Comparison of ENCODE assay signal across 2 cellular contexts in the genomic region with DNA sequence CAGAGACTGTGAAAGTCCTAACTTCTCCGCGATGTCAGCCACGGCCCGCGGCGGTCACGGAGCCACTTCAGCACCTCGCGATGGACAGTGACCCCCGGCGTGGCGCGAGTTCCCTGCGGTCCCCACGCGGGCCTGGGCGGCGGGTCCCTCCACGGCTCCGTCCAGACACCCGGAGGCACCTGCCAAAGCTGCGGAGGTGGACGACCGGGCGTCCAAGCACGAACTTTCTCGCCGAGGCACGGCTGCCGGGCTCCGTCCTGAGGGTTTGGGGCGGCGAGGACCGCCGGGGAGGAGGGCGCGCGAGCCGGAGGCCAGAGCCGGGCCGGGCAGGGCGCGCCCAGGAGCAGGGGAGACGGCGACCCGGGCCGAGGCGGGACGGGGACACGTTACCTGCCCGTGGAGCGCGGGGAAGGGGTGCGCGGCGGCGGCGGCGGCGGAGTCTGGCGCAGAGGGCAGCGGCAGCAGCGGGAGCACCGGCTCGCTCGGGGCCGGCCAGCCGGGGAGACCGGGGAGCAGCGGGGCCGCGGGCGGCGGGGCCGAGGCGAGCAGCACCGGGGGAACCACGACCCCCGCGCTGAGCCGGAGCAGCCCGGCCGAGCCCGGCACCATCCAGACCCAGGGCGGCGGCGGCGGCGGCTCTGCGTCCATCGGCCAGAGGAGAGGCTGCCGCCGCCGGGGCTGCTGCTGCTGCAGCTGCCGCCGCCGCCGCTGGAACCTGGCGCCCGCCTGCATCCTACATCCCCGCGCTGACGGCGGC.
A peak's percentile ranks its signal among the peaks of the same experiment; 100 is the strongest.
TF ChIP-seq lines count a peak whose summit lies in the region.

No MANE protein-coding gene starts in this region.

TF ChIP-seq in GM23338, 12 proteins besides CTCF, POLR2A, EP300 and RAD21:
- TF ChIP-seq POLR2AphosphoS5 (IDR thresholded peaks at IDR 0.05; ENCODE audit: low read depth) (no peak), NANOG (IDR thresholded peaks at IDR 0.05; ENCODE audit: borderline replicate concordance) (no peak)
- TF ChIP-seq, protein P1, sequence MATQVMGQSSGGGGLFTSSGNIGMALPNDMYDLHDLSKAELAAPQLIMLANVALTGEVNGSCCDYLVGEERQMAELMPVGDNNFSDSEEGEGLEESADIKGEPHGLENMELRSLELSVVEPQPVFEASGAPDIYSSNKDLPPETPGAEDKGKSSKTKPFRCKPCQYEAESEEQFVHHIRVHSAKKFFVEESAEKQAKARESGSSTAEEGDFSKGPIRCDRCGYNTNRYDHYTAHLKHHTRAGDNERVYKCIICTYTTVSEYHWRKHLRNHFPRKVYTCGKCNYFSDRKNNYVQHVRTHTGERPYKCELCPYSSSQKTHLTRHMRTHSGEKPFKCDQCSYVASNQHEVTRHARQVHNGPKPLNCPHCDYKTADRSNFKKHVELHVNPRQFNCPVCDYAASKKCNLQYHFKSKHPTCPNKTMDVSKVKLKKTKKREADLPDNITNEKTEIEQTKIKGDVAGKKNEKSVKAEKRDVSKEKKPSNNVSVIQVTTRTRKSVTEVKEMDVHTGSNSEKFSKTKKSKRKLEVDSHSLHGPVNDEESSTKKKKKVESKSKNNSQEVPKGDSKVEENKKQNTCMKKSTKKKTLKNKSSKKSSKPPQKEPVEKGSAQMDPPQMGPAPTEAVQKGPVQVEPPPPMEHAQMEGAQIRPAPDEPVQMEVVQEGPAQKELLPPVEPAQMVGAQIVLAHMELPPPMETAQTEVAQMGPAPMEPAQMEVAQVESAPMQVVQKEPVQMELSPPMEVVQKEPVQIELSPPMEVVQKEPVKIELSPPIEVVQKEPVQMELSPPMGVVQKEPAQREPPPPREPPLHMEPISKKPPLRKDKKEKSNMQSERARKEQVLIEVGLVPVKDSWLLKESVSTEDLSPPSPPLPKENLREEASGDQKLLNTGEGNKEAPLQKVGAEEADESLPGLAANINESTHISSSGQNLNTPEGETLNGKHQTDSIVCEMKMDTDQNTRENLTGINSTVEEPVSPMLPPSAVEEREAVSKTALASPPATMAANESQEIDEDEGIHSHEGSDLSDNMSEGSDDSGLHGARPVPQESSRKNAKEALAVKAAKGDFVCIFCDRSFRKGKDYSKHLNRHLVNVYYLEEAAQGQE (IDR thresholded peaks at IDR 0.05; ENCODE audit: unreplicated experiment): peak; percentile 55

TF ChIP-seq in H1, 55 proteins besides CTCF, POLR2A, EP300 and RAD21:
- TF ChIP-seq MAFK (IDR thresholded peaks at IDR 0.05; ENCODE audit: low read depth, low read length): no peak
- no peak for TF ChIP-seq SP2 (IDR thresholded peaks at IDR 0.05; ENCODE audit: low read length)
- no peak for TF ChIP-seq RXRA (IDR thresholded peaks at IDR 0.05; ENCODE audit: insufficient read depth, low read depth, low read length)
- no peak for TF ChIP-seq CHD2 (IDR thresholded peaks at IDR 0.05; ENCODE audit: low read length)
- TF ChIP-seq NANOG (IDR thresholded peaks at IDR 0.05; ENCODE audit: insufficient read depth, low read depth, low read length, poor library complexity, severe bottlenecking): no peak
- no peak for TF ChIP-seq GTF2F1 (IDR thresholded peaks at IDR 0.05; ENCODE audit: borderline replicate concordance, low read depth, low read length)
- TF ChIP-seq, protein P2, sequence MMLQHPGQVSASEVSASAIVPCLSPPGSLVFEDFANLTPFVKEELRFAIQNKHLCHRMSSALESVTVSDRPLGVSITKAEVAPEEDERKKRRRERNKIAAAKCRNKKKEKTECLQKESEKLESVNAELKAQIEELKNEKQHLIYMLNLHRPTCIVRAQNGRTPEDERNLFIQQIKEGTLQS (IDR thresholded peaks at IDR 0.05; ENCODE audit: insufficient read depth, low read depth, low read length): no peak
- no peak for TF ChIP-seq ASH2L (IDR thresholded peaks at IDR 0.05; ENCODE audit: low read length)
- no peak for TF ChIP-seq SIX5 (IDR thresholded peaks at IDR 0.05; ENCODE audit: low read depth, low read length)
- TF ChIP-seq RNF2 (IDR thresholded peaks at IDR 0.05; ENCODE audit: borderline replicate concordance, low read depth, low read length, missing control alignments, poor library complexity, severe bottlenecking): no peak
- TF ChIP-seq SP4 (IDR thresholded peaks at IDR 0.05; ENCODE audit: low read length): no peak
- TF ChIP-seq MAX (IDR thresholded peaks at IDR 0.05): peak; percentile 33; the same call in 1 of the 2 replicates
- TF ChIP-seq E2F6 (IDR thresholded peaks at IDR 0.05): no peak
- peak; percentile 54; the same call in 1 of the 2 replicates for TF ChIP-seq BACH1 (IDR thresholded peaks at IDR 0.05; ENCODE audit: low read length)
- TF ChIP-seq ZNF274 (IDR thresholded peaks at IDR 0.05; ENCODE audit: borderline replicate concordance, extremely low read depth, low read length): no peak
- TF ChIP-seq RFX5 (IDR thresholded peaks at IDR 0.05; ENCODE audit: borderline replicate concordance, low read depth, low read length): no peak
- 0 out of 2 replicates have a peak, but pooled peaks have one; percentile 11 for TF ChIP-seq GABPA (IDR thresholded peaks at IDR 0.05; ENCODE audit: borderline replicate concordance, insufficient read depth, low read length)
- TF ChIP-seq RBBP5 (IDR thresholded peaks at IDR 0.05; ENCODE audit: borderline replicate concordance, low read depth, low read length): no peak; the same call in 1 of the 2 replicates
- TF ChIP-seq CREB1 (IDR thresholded peaks at IDR 0.05): no peak
- no peak for TF ChIP-seq KDM5A (IDR thresholded peaks at IDR 0.05; ENCODE audit: low read length)
- TF ChIP-seq YY1 (IDR thresholded peaks at IDR 0.05; ENCODE audit: low read depth, low read length): no peak
- TF ChIP-seq SIRT6 (IDR thresholded peaks at IDR 0.05; ENCODE audit: low read length): no peak
- TF ChIP-seq JUN (IDR thresholded peaks at IDR 0.05; ENCODE audit: low read depth, low read length): no peak
- no peak for TF ChIP-seq SAP30 (IDR thresholded peaks at IDR 0.05; ENCODE audit: insufficient read depth, insufficient replicate concordance, low read length)
- TF ChIP-seq BCL11A (IDR thresholded peaks at IDR 0.05; ENCODE audit: low read depth in 2 of 2, low read length in 2 of 2): no peak
- TF ChIP-seq EZH2 (IDR thresholded peaks at IDR 0.05; ENCODE audit: low read depth, low read length, severe bottlenecking): peak; percentile 55
- TF ChIP-seq, protein P3, sequence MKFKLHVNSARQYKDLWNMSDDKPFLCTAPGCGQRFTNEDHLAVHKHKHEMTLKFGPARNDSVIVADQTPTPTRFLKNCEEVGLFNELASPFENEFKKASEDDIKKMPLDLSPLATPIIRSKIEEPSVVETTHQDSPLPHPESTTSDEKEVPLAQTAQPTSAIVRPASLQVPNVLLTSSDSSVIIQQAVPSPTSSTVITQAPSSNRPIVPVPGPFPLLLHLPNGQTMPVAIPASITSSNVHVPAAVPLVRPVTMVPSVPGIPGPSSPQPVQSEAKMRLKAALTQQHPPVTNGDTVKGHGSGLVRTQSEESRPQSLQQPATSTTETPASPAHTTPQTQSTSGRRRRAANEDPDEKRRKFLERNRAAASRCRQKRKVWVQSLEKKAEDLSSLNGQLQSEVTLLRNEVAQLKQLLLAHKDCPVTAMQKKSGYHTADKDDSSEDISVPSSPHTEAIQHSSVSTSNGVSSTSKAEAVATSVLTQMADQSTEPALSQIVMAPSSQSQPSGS (IDR thresholded peaks at IDR 0.05; ENCODE audit: low read length): no peak
- no peak for TF ChIP-seq TAF7 (optimal IDR thresholded peaks at IDR 0.05; ENCODE audit: borderline replicate concordance, low read depth, low read length)
- TF ChIP-seq TBP (IDR thresholded peaks at IDR 0.05; ENCODE audit: low read depth, low read length): no peak
- peak in 1 of 2 experiments; percentile 18; a peak in 2 of 4 replicates for TF ChIP-seq HDAC2 (IDR thresholded peaks at IDR 0.05; ENCODE audit: borderline replicate concordance in 1 of 2, low read depth in 2 of 2, low read length in 2 of 2)
- TF ChIP-seq PHF8 (conservative IDR thresholded peaks at IDR 0.05; ENCODE audit: low read depth, low read length): no peak
- no peak for TF ChIP-seq TCF12 (IDR thresholded peaks at IDR 0.05; ENCODE audit: low read depth, low read length)
- no peak for TF ChIP-seq NRF1 (IDR thresholded peaks at IDR 0.05; ENCODE audit: low read depth, low read length)
- TF ChIP-seq FOSL1 (IDR thresholded peaks at IDR 0.05; ENCODE audit: insufficient read depth, low read depth, low read length): no peak
- peak; percentile 79 for TF ChIP-seq KDM4A (IDR thresholded peaks at IDR 0.05; ENCODE audit: low read depth, low read length, severe bottlenecking)
- peak; percentile 60; the same call in 1 of the 2 replicates for TF ChIP-seq SUZ12 (IDR thresholded peaks at IDR 0.05; ENCODE audit: low read length)
- TF ChIP-seq CBX5 (IDR thresholded peaks at IDR 0.05; ENCODE audit: low read depth, low read length): no peak
- no peak for TF ChIP-seq TAF1 (IDR thresholded peaks at IDR 0.05; ENCODE audit: low read depth, low read length)
- no peak for TF ChIP-seq CBX8 (IDR thresholded peaks at IDR 0.05; ENCODE audit: borderline replicate concordance, low read depth, low read length)
- TF ChIP-seq SIN3A (conservative IDR thresholded peaks at IDR 0.05 in 1 of 2, IDR thresholded peaks at IDR 0.05 in 1 of 2; ENCODE audit: low read depth in 1 of 2, low read length in 2 of 2): 0 out of 4 replicates have a peak, but pooled peaks of 1 of the 2 experiments have one; percentile 42
